ENCODE assay signal across 9 cellular contexts in genomic region chr12:54958048-54958658, GRCh38. TPM values are rescaled to one million over a fixed set of nuclear protein-coding genes. Genes with fewer than 3 reads are reported as not detected.
DNase-seq lines count a peak whose midpoint lies in the region; ATAC-seq, FAIRE-seq and TF ChIP-seq lines count a peak whose summit lies in the region.
"Had no signal": no experiment of that assay in that cellular context is flagged by ENCODE, and none has a peak within 500 bp of the region (broad histone marks: within the 10 kb centered on the region; RNA-seq: fewer than 3 reads in every experiment).

No MANE protein-coding gene starts in this region.

- ATAC-seq in A549 (peak; percentile 69 to 89; a peak in 5 of 6 replicates), left ventricle myocardium superior (peak; percentile 52), sciatic nerve (peak; percentile 76), GM19023 (IDR thresholded peaks at IDR 0.05; ENCODE audit: unreplicated experiment) (no peak)

- H3K36me3 ChIP-seq in GM06990 (ENCODE audit: control insufficient read depth, insufficient read depth, low read length), result peaks cover 11% of the 10 kb centered on the region
- H3K36me3 ChIP-seq: neutrophil had no signal

- H3K27ac ChIP-seq in A549, result no peak overlapping the region
- H3K27ac ChIP-seq: neutrophil had no signal

- H3K4me1 ChIP-seq in A549, result no peaks in the 10 kb centered on the region

- TF ChIP-seq EP300 in A549 (IDR thresholded peaks at IDR 0.05), result no peak

- POLR2A ChIA-PET in A549 (lab: Yijun Ruan, JAX), result no interaction called here

- H3K4me2 ChIP-seq in A549, result no peak overlapping the region

- H3K9me3 ChIP-seq in A549, result no peaks in the 10 kb centered on the region
- H3K9me3 ChIP-seq: neutrophil had no signal

- intact Hi-C loops in left ventricle myocardium superior (cut with micrococcal nuclease) (loop anchor here (5.0 kb wide), 1 partner anchor 211 kb away; no protein-coding TSS in a partner anchor), sciatic nerve (cut with DNase I) (no loop called here)

- TF ChIP-seq RAD21 in A549 (conservative IDR thresholded peaks at IDR 0.05 in 1 of 2, IDR thresholded peaks at IDR 0.05 in 1 of 2), result peak; percentile 96

- H3K27me3 ChIP-seq in GM06990 (replicated peaks; ENCODE audit: control insufficient read depth, insufficient read depth, low read length), result no peaks in the 10 kb centered on the region
- H3K27me3 ChIP-seq: neutrophil had no signal

- peak; percentile 88 for TF ChIP-seq CTCF in A549 (IDR thresholded peaks at IDR 0.05)
- peak; percentile 50 for TF ChIP-seq CTCF in GM06990 (IDR thresholded peaks at IDR 0.05; ENCODE audit: insufficient read depth, low read length, poor library complexity, severe bottlenecking)
- peak; percentile 66 for TF ChIP-seq CTCF in LNCAP (IDR thresholded peaks at IDR 0.05)

- DNase-seq in A549 (ENCODE audit: low read depth in 1 of 2, low spot score in 1 of 2), result peak; percentile 22 to 75
- no peak for DNase-seq in GM06990 (ENCODE audit: extremely low read depth, insufficient read length)
- DNase-seq in RPMI8226, result peak; percentile 59
- DNase-seq in anterior cingulate cortex (lab: John Stamatoyannopoulos, UW), result peak in 33 of 58 donors; percentile 2 to 77 (median 21)
- no peak for DNase-seq in left ventricle myocardium superior
- no peak for DNase-seq in sciatic nerve (ENCODE audit: low spot score)

- peak; percentile 94 for FAIRE-seq in A549 (lab: Jason Lieb, UNC)

- no peak for TF ChIP-seq POLR2A in A549 (IDR thresholded peaks at IDR 0.05; ENCODE audit: low read length)

- H3K4me3 ChIP-seq in A549 (no peak overlapping the region), GM06990 (replicated peaks; ENCODE audit: low read depth, low read length) (no peak overlapping the region)

- 87% methylated on average over 3 of the region's 3 CpGs for WGBS in A549 (ENCODE audit: missing lambda C conversion rate)

- CTCF ChIA-PET in A549 (lab: Yijun Ruan, JAX), result interaction anchor here (0.7 to 11.8 kb wide), 35 partner anchors 11 to 381 kb away, joined by 3 to 127 read pairs (median 4); partner anchors contain the start of gene MUCL1

TF ChIP-seq in A549, 52 proteins besides CTCF, POLR2A, EP300 and RAD21:
- TF ChIP-seq HDAC2 (IDR thresholded peaks at IDR 0.05) (no peak), SMC3 (IDR thresholded peaks at IDR 0.05) (peak; percentile 98)

RNA-seq across cellular contexts. Expression of gene TESPA1, which starts 26.4 kb away (rescaled TPM):
- polyA plus RNA-seq in A549 (2011; rRNA removed) (not detected in 2 replicates), A549 (2017; fragmentation: RNase III; extraction: RNeasy Plus Mini Kit Qiagen cat#74134 plus additional on column Dnase treatment) (not detected in 3 replicates)
- polyA plus RNA-seq in A549 (2012; cell fraction: cytosol; rRNA removed), result not detected in 2 replicates
- polyA plus RNA-seq in A549 (2012; cell fraction: nucleus; rRNA removed), result not detected in 2 replicates
- polyA minus RNA-seq in A549 (2011; rRNA and poly(A)+ RNA removed), result not detected in 2 replicates
- total RNA-seq in left ventricle myocardium superior (0.55 TPM), sciatic nerve (3.1 TPM)

Comparison
In these comparisons a context has a peak if more than half of its experiments do, and no peak if none do; other contexts are left out.
1. DNase-seq: peak in A549 (2 of 2), RPMI8226 (single experiment) and anterior cingulate cortex (33 of 58); none in GM06990 (single experiment), left ventricle myocardium superior (single experiment) and sciatic nerve (single experiment).
2. Peak in every context shown above with its lines, with median percentiles within 50 percentile points of each other: CTCF ChIP-seq.